28 cellular contexts compared by ENCODE assay signal in genomic region chr19:38904463-38905185, GRCh38. TPM values are rescaled to one million over a fixed set of nuclear protein-coding genes. Genes with fewer than 3 reads are reported as not detected.
DNase-seq lines count a peak whose midpoint lies in the region; TF ChIP-seq lines count a peak whose summit lies in the region.
"Had no signal": no experiment of that assay in that cellular context is flagged by ENCODE, and none has a peak within 500 bp of the region (broad histone marks: within the 10 kb centered on the region; RNA-seq: fewer than 3 reads in every experiment).

No MANE protein-coding gene starts in this region.

- H3K9me3 Mint-ChIP-seq in CD14-positive monocyte: peaks cover 0 to 5% (median 0%) of the 10 kb centered on the region in 7 donors
- H3K9me3 Mint-ChIP-seq in endodermal cell: peaks cover 11% of the 10 kb centered on the region
- peaks cover 6% of the 10 kb centered on the region for H3K9me3 Mint-ChIP-seq in nephron

- H3K4me3 Mint-ChIP-seq in CD14-positive monocyte (no peak overlapping the region), endodermal cell (no peak overlapping the region), nephron (peak overlapping the region in 2 of 3 experiments; percentile 11 to 20)

- H3K27ac Mint-ChIP-seq in CD14-positive monocyte (peak overlapping the region in 4 of 7 donors; percentile 4 to 15 (median 8)), endodermal cell (peak overlapping the region; percentile 5), nephron (no peak overlapping the region)

- H3K27ac ChIP-seq in endodermal cell (ENCODE audit: low read depth, low read length): no peak overlapping the region
- H3K27ac ChIP-seq: BLaER1 treated with 17β-estradiol and CSF1 and Interleukin-3, amounts not matched to agents 10 nM and 100 nM; left lung; prostate gland; thyroid gland; VCaP had no signal

- peaks cover 7% of the 10 kb centered on the region for H3K9me3 ChIP-seq in endodermal cell (ENCODE audit: control insufficient read depth, low read length)
- H3K9me3 ChIP-seq: left lung, prostate gland, thyroid gland had no signal

- H3K27me3 Mint-ChIP-seq in CD14-positive monocyte (ENCODE audit: low read depth in 3 of 3) (no peaks in the 10 kb centered on the region), endodermal cell (ENCODE audit: insufficient read depth) (no peaks in the 10 kb centered on the region), nephron (ENCODE audit: low read depth) (no peaks in the 10 kb centered on the region)

- no peak for TF ChIP-seq CTCF in CD14-positive monocyte (IDR thresholded peaks at IDR 0.05)
- no peak for TF ChIP-seq CTCF in endodermal cell (conservative IDR thresholded peaks at IDR 0.05)
- TF ChIP-seq CTCF in nephron (IDR thresholded peaks at IDR 0.05; ENCODE audit: unreplicated experiment in 3 of 3): no peak

- H3K4me1 ChIP-seq in endodermal cell (ENCODE audit: control insufficient read depth, insufficient read depth, low read length): no peaks in the 10 kb centered on the region

- in situ Hi-C loops in ACHN (cut with HindIII; ENCODE audit: low pct_ligation_motif_present, low pct_unique_long_range_greater_than_20kb, low sequenced_read_pairs): no loop called here

- H3K4me1 Mint-ChIP-seq in CD14-positive monocyte (peaks cover 12% of the 10 kb centered on the region), endodermal cell (peaks cover 12% of the 10 kb centered on the region), nephron (peaks cover 6% of the 10 kb centered on the region)

- H3K36me3 Mint-ChIP-seq in CD14-positive monocyte: peaks cover 43 to 58% of the 10 kb centered on the region in 2 donors
- H3K36me3 Mint-ChIP-seq in endodermal cell (ENCODE audit: low read depth): peaks cover 38% of the 10 kb centered on the region
- H3K36me3 Mint-ChIP-seq in nephron (ENCODE audit: low read depth): peaks cover 20% of the 10 kb centered on the region

- H3K36me3 ChIP-seq in H7 (replicated peaks; ENCODE audit: control insufficient read depth, insufficient read depth, low read length) (peaks cover 5% of the 10 kb centered on the region), endodermal cell (ENCODE audit: control insufficient read depth, insufficient read depth, low read length) (peaks cover 6% of the 10 kb centered on the region)

- intact Hi-C loops in CD14-positive monocyte (cut with micrococcal nuclease): no loop called here

- H3K4me3 ChIP-seq in H7 (ENCODE audit: insufficient read depth, low read depth, low read length): no peak overlapping the region
- H3K4me3 ChIP-seq in endodermal cell (ENCODE audit: low read length): no peak overlapping the region
- H3K4me3 ChIP-seq: BLaER1 treated with 17β-estradiol and CSF1 and Interleukin-3, amounts not matched to agents 10 nM and 100 nM; left lung; prostate gland; thyroid gland had no signal

- no peak overlapping the region for H3K9ac ChIP-seq in endodermal cell (ENCODE audit: extremely low read depth, low read length, poor library complexity, severe bottlenecking)

- H3K27me3 ChIP-seq in H7 (ENCODE audit: control insufficient read depth, insufficient read depth, low read length): no peaks in the 10 kb centered on the region
- no peaks in the 10 kb centered on the region for H3K27me3 ChIP-seq in endodermal cell (ENCODE audit: control insufficient read depth, insufficient read depth, low read length, poor library complexity, severe bottlenecking)
- H3K27me3 ChIP-seq: BLaER1 treated with 17β-estradiol and CSF1 and Interleukin-3, amounts not matched to agents 10 nM and 100 nM; left lung; thyroid gland had no signal

- DNase-seq in CD14-positive monocyte (ENCODE audit: low spot score): no peak
- DNase-seq in H7: peak; percentile 25
- no peak for DNase-seq in endodermal cell
- no peak for DNase-seq in ACHN
- DNase-seq in DMS153 treated with DMSO at 0.1 percent for 48 hours (lab: John Stamatoyannopoulos, UW; ENCODE audit: unreplicated experiment): no peak
- DNase-seq in GM19240 (ENCODE audit: insufficient read length, low spot score): no peak
- DNase-seq: activated CD4-positive, alpha-beta T cell treated with anti-CD3 and anti-CD28 coated beads for 4 hours; activated naive CD4-positive, alpha-beta T cell treated with Interleukin-2 at 50 U/mL for 16 hours; activated T-cell treated with anti-CD3 and anti-CD28 coated beads, Interleukin-2, amount 50 U/mL, for 48 hours; amniotic stem cell; Calu3; DMS79 treated with DMSO at 0.1 percent for 48 hours; GDM1; Kasumi-1; left lung; mesendoderm; NCI-H1436; NCI-H2081 treated with DMSO at 0.1 percent for 48 hours; NCI-H446 treated with DMSO at 0.1 percent for 48 hours; NCI-H82; nucleus accumbens; stimulated activated CD4-positive, alpha-beta T cell treated with anti-CD3 and anti-CD28 coated beads, Interleukin-12 subunit alpha, Interleukin-12 subunit beta, amount 100 ng/mL, for 4 hours; stimulated activated CD4-positive, alpha-beta T cell treated with anti-CD3 and anti-CD28 coated beads, Interleukin-2, amount 100 ng/mL, for 48 hours; thyroid gland had no signal

- 92 to 94% methylated on average over 13 to 15 of the region's 15 CpGs for WGBS in endodermal cell (ENCODE audit: insufficient coverage in 1 of 2, insufficient read length in 1 of 2), 2 experiments

RNA-seq across cellular contexts. Expression of gene NFKBIB, which starts 4.9 kb away (rescaled TPM):
- polyA plus RNA-seq in CD14-positive monocyte: 1 to 10 TPM; 6.7 to 9.0 TPM
- total RNA-seq in H7 (2014; rRNA removed; shearing (Covaris generic)): 26.0 and 30.6 TPM in 2 replicates
- total RNA-seq in endodermal cell: 10 to 100 TPM; 20.7 to 24.3 TPM
- polyA plus RNA-seq in endodermal cell (2013, experiment 1 of 2): 18.4 TPM
- 18.2 TPM for polyA plus RNA-seq in endodermal cell (2013, experiment 2 of 2)

RNA-seq across cellular contexts. Expression of gene SIRT2, which starts 5.2 kb away (rescaled TPM):
- 10 to 100 TPM; 57.5 to 64.3 TPM for polyA plus RNA-seq in CD14-positive monocyte
- 11.6 and 11.8 TPM in 2 replicates for total RNA-seq in H7 (2014; rRNA removed; shearing (Covaris generic))
- total RNA-seq in endodermal cell: 10 to 100 TPM; 10.4 to 13.7 TPM
- polyA plus RNA-seq in endodermal cell (2013, experiment 1 of 2): 30.3 TPM
- 23.5 TPM for polyA plus RNA-seq in endodermal cell (2013, experiment 2 of 2)

RNA-seq across cellular contexts. Expression of gene CCER2, which starts 7.4 kb away (rescaled TPM):
- not detected for polyA plus RNA-seq in CD14-positive monocyte
- 0.07 TPM in 1 of 2 replicates, not detected in the other for total RNA-seq in H7 (2014; rRNA removed; shearing (Covaris generic))
- 1 to 10 TPM in 1 of 2 donors, not detected in 1; 1.2 TPM for total RNA-seq in endodermal cell
- polyA plus RNA-seq in endodermal cell (2013, experiment 1 of 2): 4.8 TPM
- polyA plus RNA-seq in endodermal cell (2013, experiment 2 of 2): 4.2 TPM
- total RNA-seq: left lung had no signal

RNA-seq across cellular contexts. Expression of gene SARS2, which starts 25.9 kb away (rescaled TPM):
- 1 to 10 TPM; 8.1 to 8.3 TPM for polyA plus RNA-seq in CD14-positive monocyte
- total RNA-seq in H7 (2014; rRNA removed; shearing (Covaris generic)): 65.9 and 75.6 TPM in 2 replicates
- total RNA-seq in endodermal cell: 10 to 100 TPM; 53.2 to 60.2 TPM
- 56.0 TPM for polyA plus RNA-seq in endodermal cell (2013, experiment 1 of 2)
- polyA plus RNA-seq in endodermal cell (2013, experiment 2 of 2): 44.1 TPM

RNA-seq across cellular contexts. Expression of gene MRPS12, which starts 26.1 kb away (rescaled TPM):
- 10 to 100 TPM; 73.0 to 81.5 TPM for polyA plus RNA-seq in CD14-positive monocyte
- total RNA-seq in H7 (2014; rRNA removed; shearing (Covaris generic)): 106 and 115 TPM in 2 replicates
- 10 to 100 TPM; 37.5 to 38.3 TPM for total RNA-seq in endodermal cell
- 28.6 TPM for polyA plus RNA-seq in endodermal cell (2013, experiment 1 of 2)
- polyA plus RNA-seq in endodermal cell (2013, experiment 2 of 2): 30.0 TPM

Comparison
In these comparisons a context has a peak if more than half of its experiments do, and no peak if none do; other contexts are left out.
1. H3K27ac Mint-ChIP-seq: peak in CD14-positive monocyte (4 of 7) and endodermal cell (single experiment); none in nephron (0 of 3).
2. H3K4me3 Mint-ChIP-seq: peak in nephron (2 of 3); none in CD14-positive monocyte (0 of 2) and endodermal cell (single experiment).